In the genomic region with DNA sequence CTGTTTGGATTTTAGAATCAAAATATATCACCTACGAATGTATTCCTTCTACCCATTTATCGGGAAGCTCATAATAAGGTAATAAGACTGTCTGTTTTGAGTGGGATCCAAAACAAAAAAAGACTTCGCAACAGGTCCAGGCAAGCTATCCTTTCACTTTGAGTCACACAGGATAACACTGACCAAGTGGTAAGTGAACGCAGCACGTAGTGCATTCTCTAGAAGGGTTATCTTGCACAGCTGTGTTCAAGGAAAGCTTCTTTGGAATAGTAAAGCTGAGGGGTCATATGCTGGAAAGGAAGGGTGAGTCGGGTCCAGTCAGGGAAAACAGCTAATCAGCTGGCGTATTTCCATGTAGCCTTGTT, we compare ENCODE assay signal across 10 cellular contexts. TPM values are rescaled to one million over a fixed set of nuclear protein-coding genes. Genes with fewer than 3 reads are reported as not detected.
DNase-seq lines count a peak whose midpoint lies in the region; ATAC-seq and TF ChIP-seq lines count a peak whose summit lies in the region.
"Had no signal": no experiment of that assay in that cellular context is flagged by ENCODE, and none has a peak within 500 bp of the region (broad histone marks: within the 10 kb centered on the region; RNA-seq: fewer than 3 reads in every experiment).

No MANE protein-coding gene starts in this region.

- CTCF ChIA-PET in CD8-positive, alpha-beta T cell (lab: Charles Lee): interaction anchor here (0.9 to 1.6 kb wide), 3 partner anchors 22 to 76 kb away, joined by 3 to 5 read pairs (median 3); no protein-coding TSS in a partner anchor

- H3K4me1 ChIP-seq in CD8-positive, alpha-beta T cell (ENCODE audit: insufficient read depth, low read length): peaks cover 13% of the 10 kb centered on the region

- TF ChIP-seq CTCF in CD8-positive, alpha-beta T cell (IDR thresholded peaks at IDR 0.05): no peak
- no peak for TF ChIP-seq CTCF in chondrocyte (IDR thresholded peaks at IDR 0.05)

- peaks cover 46% of the 10 kb centered on the region for H3K27me3 Mint-ChIP-seq in CD8-positive, alpha-beta T cell (ENCODE audit: low read depth)
- H3K27me3 Mint-ChIP-seq in chondrocyte (ENCODE audit: low read depth): peaks cover 50% of the 10 kb centered on the region

- peaks cover 25% of the 10 kb centered on the region for H3K4me1 Mint-ChIP-seq in CD8-positive, alpha-beta T cell (ENCODE audit: low read depth)
- H3K4me1 Mint-ChIP-seq in chondrocyte (ENCODE audit: low read depth): peaks cover 11% of the 10 kb centered on the region

- POLR2A ChIA-PET in CD8-positive, alpha-beta T cell (lab: Charles Lee): interaction anchor here (0.7 kb wide), 1 partner anchor 27 kb away, joined by 3 read pairs; no protein-coding TSS in a partner anchor

- no peaks in the 10 kb centered on the region for H3K9me3 Mint-ChIP-seq in CD8-positive, alpha-beta T cell
- no peaks in the 10 kb centered on the region for H3K9me3 Mint-ChIP-seq in chondrocyte (ENCODE audit: low read depth)

- no peaks in the 10 kb centered on the region for H3K36me3 Mint-ChIP-seq in CD8-positive, alpha-beta T cell
- H3K36me3 Mint-ChIP-seq in chondrocyte (ENCODE audit: low read depth): no peaks in the 10 kb centered on the region

- H3K4me3 ChIP-seq in CD8-positive, alpha-beta T cell (ENCODE audit: low read depth, low read length): peak overlapping the region; percentile 31

- intact Hi-C loops in CD8-positive, alpha-beta T cell (cut with DNase I, micrococcal nuclease): no loop called here

- H3K4me3 Mint-ChIP-seq in CD8-positive, alpha-beta T cell: peak overlapping the region; percentile 81
- peak overlapping the region; percentile 69 for H3K4me3 Mint-ChIP-seq in chondrocyte (ENCODE audit: unreplicated experiment)

- H3K9me3 ChIP-seq in CD8-positive, alpha-beta T cell (ENCODE audit: low read length): no peaks in the 10 kb centered on the region

- no peak for DNase-seq in CD8-positive, alpha-beta T cell
- DNase-seq in chondrocyte (ENCODE audit: low spot score) (no peak), myocyte (ENCODE audit: low read depth) (peak; percentile 15), mesenteric fat pad (ENCODE audit: low spot score) (no peak), NCI-H146 (lab: John Stamatoyannopoulos, UW) (no peak)
- DNase-seq: anterior cingulate cortex, NCI-H2029 had no signal

- no peaks in the 10 kb centered on the region for H3K36me3 ChIP-seq in CD8-positive, alpha-beta T cell (ENCODE audit: insufficient read depth, low read length)

- peaks cover 14% of the 10 kb centered on the region for H3K27me3 ChIP-seq in CD8-positive, alpha-beta T cell (ENCODE audit: insufficient read depth, low read length)

- H3K27ac Mint-ChIP-seq in CD8-positive, alpha-beta T cell: no peak overlapping the region
- H3K27ac Mint-ChIP-seq in chondrocyte (ENCODE audit: unreplicated experiment): no peak overlapping the region

- no peak overlapping the region for H3K27ac ChIP-seq in CD8-positive, alpha-beta T cell (ENCODE audit: low read depth, low read length)

- ATAC-seq in CD8-positive, alpha-beta T cell: no peak
- ATAC-seq in HG02885 (IDR thresholded peaks at IDR 0.05; ENCODE audit: poor library complexity, unreplicated experiment) (peak; percentile 63), GM19397 (IDR thresholded peaks at IDR 0.05; ENCODE audit: unreplicated experiment) (no peak), GM21526 (IDR thresholded peaks at IDR 0.05; ENCODE audit: low FRiP score, unreplicated experiment) (no peak)

RNA-seq across cellular contexts. Expression of a gene that starts 22.3 kb away (rescaled TPM):
- total RNA-seq in CD8-positive, alpha-beta T cell: under 1 TPM; 0.31 to 0.41 TPM
- 1.6 to 2.4 TPM (median 1.8 TPM) in 3 replicates for total RNA-seq in chondrocyte
- not detected in 2 replicates for total RNA-seq in myocyte
- 0.15 TPM for polyA plus RNA-seq in myocyte (2012)
- 4.0 TPM for total RNA-seq in mesenteric fat pad

RNA-seq across cellular contexts. Expression of a gene that starts 34.7 kb away (rescaled TPM):
- total RNA-seq in CD8-positive, alpha-beta T cell: under 1 TPM; 0.58 to 0.65 TPM
- not detected in 3 replicates for total RNA-seq in chondrocyte
- total RNA-seq in myocyte: not detected in 2 replicates
- not detected for polyA plus RNA-seq in myocyte (2012)
- total RNA-seq in mesenteric fat pad: 2.0 TPM

RNA-seq across cellular contexts. Expression of a gene that starts 43.7 kb away (rescaled TPM):
- under 1 TPM; 0.22 to 0.68 TPM for total RNA-seq in CD8-positive, alpha-beta T cell
- total RNA-seq in chondrocyte (1.7 to 3.6 TPM (median 3.2 TPM) in 3 replicates), myocyte (4.6 and 7.7 TPM in 2 replicates), mesenteric fat pad (4.0 TPM)
- 12.5 TPM for polyA plus RNA-seq in myocyte (2012)

RNA-seq across cellular contexts. Expression of a gene that starts 43.9 kb away (rescaled TPM):
- 1 to 10 TPM; 2.4 to 3.2 TPM for total RNA-seq in CD8-positive, alpha-beta T cell
- total RNA-seq in chondrocyte (8.3 to 15.2 TPM (median 9.6 TPM) in 3 replicates), myocyte (14.4 and 14.8 TPM in 2 replicates), mesenteric fat pad (28.2 TPM)
- polyA plus RNA-seq in myocyte (2012): 13.2 TPM

RNA-seq across cellular contexts. Expression of a gene that starts 44.7 kb away (rescaled TPM):
- 1 to 10 TPM in 1 of 2 experiments, under 1 TPM in 1; 0.69 to 1.6 TPM for total RNA-seq in CD8-positive, alpha-beta T cell
- total RNA-seq in chondrocyte (1.7 to 2.6 TPM (median 2.0 TPM) in 3 replicates), myocyte (0.08 and 0.26 TPM in 2 replicates), mesenteric fat pad (84.0 TPM)
- polyA plus RNA-seq in myocyte (2012): 0.47 TPM
